ENCODE assay signal across 9 cellular contexts in genomic region chr19:2577722-2578335, GRCh38.
DNase-seq lines count a peak whose midpoint lies in the region; ATAC-seq and TF ChIP-seq lines count a peak whose summit lies in the region.
"Had no signal": no experiment of that assay in that cellular context is flagged by ENCODE, and none has a peak within 500 bp of the region (broad histone marks: within the 10 kb centered on the region; RNA-seq: fewer than 3 reads in every experiment).

No MANE protein-coding gene starts in this region.

- no peak for ATAC-seq in left ventricle myocardium superior

- H3K4me2 ChIP-seq in neuronal stem cell (ENCODE audit: insufficient read depth, low read length, poor library complexity, severe bottlenecking) = no peak overlapping the region

- no peak overlapping the region for H3K4me3 ChIP-seq in cardiac muscle cell
- peak overlapping the region in 3 of 4 donors; percentile 55 to 68 (median 59) for H3K4me3 ChIP-seq in esophagus muscularis mucosa
- no peak overlapping the region for H3K4me3 ChIP-seq in neuronal stem cell (ENCODE audit: low read length in 2 of 2)
- no peak overlapping the region for H3K4me3 ChIP-seq in vagina

- H3K23ac ChIP-seq in neuronal stem cell (ENCODE audit: low read depth, low read length, poor library complexity) = no peak overlapping the region

- no peak for TF ChIP-seq POLR2A in esophagus muscularis mucosa (IDR thresholded peaks at IDR 0.05; ENCODE audit: low read depth)
- TF ChIP-seq POLR2A in vagina (IDR thresholded peaks at IDR 0.05) = no peak

- peak overlapping the region; percentile 38 for H3K18ac ChIP-seq in neuronal stem cell (ENCODE audit: low read length)

- no peak overlapping the region for H2BK120ac ChIP-seq in neuronal stem cell (ENCODE audit: low read depth, low read length)

- H3K14ac ChIP-seq in neuronal stem cell (ENCODE audit: low read length) = no peak overlapping the region

- TF ChIP-seq EP300 in esophagus muscularis mucosa (IDR thresholded peaks at IDR 0.05) = no peak

- H2AFZ ChIP-seq in neuronal stem cell (ENCODE audit: low read length) = no peak overlapping the region

- no peak overlapping the region for H4K8ac ChIP-seq in neuronal stem cell (ENCODE audit: low read depth, low read length)

- no peaks in the 10 kb centered on the region for H3K36me3 ChIP-seq in cardiac muscle cell
- no peaks in the 10 kb centered on the region for H3K36me3 ChIP-seq in esophagus muscularis mucosa
- H3K36me3 ChIP-seq in neuronal stem cell (replicated peaks in 1 of 2; ENCODE audit: control insufficient read depth in 2 of 2, insufficient read depth in 2 of 2, low read length in 2 of 2) = no peaks in the 10 kb centered on the region
- no peaks in the 10 kb centered on the region for H3K36me3 ChIP-seq in vagina

- no peak overlapping the region for H3K4ac ChIP-seq in neuronal stem cell (ENCODE audit: low read length)

- TF ChIP-seq CTCF in cardiac muscle cell (IDR thresholded peaks at IDR 0.05; ENCODE audit: low read depth, low read length) (no peak), esophagus muscularis mucosa (IDR thresholded peaks at IDR 0.05) (no peak), vagina (IDR thresholded peaks at IDR 0.05) (no peak)

- 93% methylated on average over 16 of the region's 18 CpGs for WGBS in esophagus muscularis mucosa
- no CpG with 5 or more reads among the region's 18 CpGs for WGBS in neuronal stem cell (ENCODE audit: extremely low coverage in 2 of 2, insufficient read length in 2 of 2, insufficient replicate concordance in 1 of 2), 2 donors

- H4K91ac ChIP-seq in neuronal stem cell (ENCODE audit: low read depth, low read length, poor library complexity) = no peak overlapping the region

- intact Hi-C loops in left ventricle myocardium superior (cut with micrococcal nuclease) (no loop called here), esophagus muscularis mucosa (cut with DNase I) (loop anchor here (2.0 to 5.0 kb wide), 2 partner anchors 34 to 37 kb away; no protein-coding TSS in a partner anchor), vagina (cut with DNase I) (loop anchor here (2.0 kb wide), 1 partner anchor 33 kb away; no protein-coding TSS in a partner anchor)

- no peak overlapping the region for H2BK5ac ChIP-seq in neuronal stem cell (ENCODE audit: low read length)

- DNase-seq in cardiac muscle cell (ENCODE audit: low read depth in 1 of 2, low spot score in 1 of 2) (no peak), left ventricle myocardium superior (no peak), esophagus muscularis mucosa (ENCODE audit: extremely low spot score) (no peak), neuronal stem cell (ENCODE audit: low spot score) (no peak), vagina (ENCODE audit: extremely low spot score in 2 of 2) (no peak), NCI-H2081 treated with DMSO at 0.1 percent for 48 hours (lab: John Stamatoyannopoulos, UW) (no peak), LoVo (ENCODE audit: low spot score) (no peak)
- DNase-seq in NK-92 treated with Interleukin-12 subunit alpha and Interleukin-12 subunit beta, amount 100 ng/mL, for 24 hours (lab: John Stamatoyannopoulos, UW) = no peak
- DNase-seq: hypothalamus had no signal

- no peak overlapping the region for H2BK12ac ChIP-seq in neuronal stem cell (ENCODE audit: low read length)

- H2AK5ac ChIP-seq in neuronal stem cell (ENCODE audit: low read depth, low read length) = peak overlapping the region; percentile 37

- peaks cover 7% of the 10 kb centered on the region for H3K4me1 ChIP-seq in cardiac muscle cell (ENCODE audit: low read depth)
- peaks cover 41 to 57% (median 46%) of the 10 kb centered on the region in 4 donors for H3K4me1 ChIP-seq in esophagus muscularis mucosa
- peaks cover 5 to 9% of the 10 kb centered on the region in 2 donors for H3K4me1 ChIP-seq in neuronal stem cell (ENCODE audit: control insufficient read depth in 2 of 2, insufficient read depth in 1 of 2, low read depth in 1 of 2, low read length in 2 of 2)
- peaks cover 34% of the 10 kb centered on the region for H3K4me1 ChIP-seq in vagina

- H3K9me3 ChIP-seq in cardiac muscle cell (ENCODE audit: low read depth) (no peaks in the 10 kb centered on the region), esophagus muscularis mucosa (peaks cover 0 to under 1% (median 0%) of the 10 kb centered on the region in 4 donors), neuronal stem cell (replicated peaks in 1 of 2; ENCODE audit: control insufficient read depth in 2 of 2, insufficient read depth in 1 of 2, low read depth in 1 of 2, low read length in 2 of 2) (no peaks in the 10 kb centered on the region), vagina (no peaks in the 10 kb centered on the region)

- H3K79me1 ChIP-seq in neuronal stem cell (ENCODE audit: low read depth, low read length) = no peaks in the 10 kb centered on the region

- H2BK15ac ChIP-seq in neuronal stem cell (ENCODE audit: low read length) = peak overlapping the region; percentile 67

- H3K27ac ChIP-seq in cardiac muscle cell (peak overlapping the region; percentile 91), esophagus muscularis mucosa (replicated peaks in 1 of 4) (peak overlapping the region; percentile 89 to 94 (median 93)), neuronal stem cell (replicated peaks; ENCODE audit: low read length) (no peak overlapping the region), vagina (peak overlapping the region; percentile 79)

- H3K9ac ChIP-seq in neuronal stem cell (ENCODE audit: low read depth, low read length, poor library complexity) = no peak overlapping the region

- H3K27me3 ChIP-seq in cardiac muscle cell (no peaks in the 10 kb centered on the region), esophagus muscularis mucosa (no peaks in the 10 kb centered on the region), neuronal stem cell (ENCODE audit: control insufficient read depth in 3 of 3, insufficient read depth in 3 of 3, low read depth in 1 of 3, low read length in 3 of 3) (peaks cover 0 to 11% (median 0%) of the 10 kb centered on the region in 3 experiments), vagina (no peaks in the 10 kb centered on the region)

Comparison
In these comparisons a context has a peak if more than half of its experiments do, and no peak if none do; other contexts are left out.
1. H3K4me3 ChIP-seq: peak in esophagus muscularis mucosa (3 of 4); none in cardiac muscle cell (single experiment), neuronal stem cell (0 of 2) and vagina (0 of 2).